In the genomic region with DNA sequence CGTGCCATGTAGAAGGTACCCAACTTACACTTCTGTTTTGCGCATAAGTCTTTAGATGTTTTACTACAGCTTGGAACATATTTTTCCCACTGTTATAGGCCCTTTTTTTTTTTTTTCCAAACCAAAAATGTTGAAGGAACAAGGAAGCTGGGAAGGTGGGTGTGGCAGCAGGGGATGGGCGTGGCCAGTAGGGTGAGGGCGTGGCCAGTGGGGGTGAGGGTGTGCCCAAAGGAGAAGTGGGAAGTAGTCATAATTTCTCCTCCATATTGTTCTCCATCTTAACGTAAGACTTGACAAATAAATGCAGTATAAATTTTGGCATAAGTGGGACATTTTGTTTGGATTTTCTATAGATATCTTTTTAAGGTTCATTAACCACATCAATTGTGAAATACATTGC, we compare ENCODE assay signal across 20 cellular contexts. TPM values are rescaled to one million over a fixed set of nuclear protein-coding genes. Genes with fewer than 3 reads are reported as not detected.
A peak's percentile ranks its signal among the peaks of the same experiment; 100 is the strongest.
DNase-seq lines count a peak whose midpoint lies in the region; ATAC-seq, FAIRE-seq and TF ChIP-seq lines count a peak whose summit lies in the region.
"Had no signal": no experiment of that assay in that cellular context is flagged by ENCODE, and none has a peak within 500 bp of the region (broad histone marks: within the 10 kb centered on the region; RNA-seq: fewer than 3 reads in every experiment).

No MANE protein-coding gene starts in this region.

- CTCF ChIA-PET in HepG2 (lab: Yijun Ruan, JAX; ENCODE audit: low intra/inter-chr PET ratio, low total read pairs): no interaction called here

- H3F3A ChIP-seq in GM23338 (replicated peaks; ENCODE audit: low read depth): no peaks in the 10 kb centered on the region

- H4K20me1 ChIP-seq in GM23338 (replicated peaks; ENCODE audit: insufficient read depth): no peaks in the 10 kb centered on the region
- no peaks in the 10 kb centered on the region for H4K20me1 ChIP-seq in OCI-LY3 (ENCODE audit: insufficient read depth, low read length)
- no peaks in the 10 kb centered on the region for H4K20me1 ChIP-seq in HepG2 (ENCODE audit: insufficient read depth, low read length)

- in situ Hi-C loops in Caki2 (cut with HindIII; ENCODE audit: low pct_unique_long_range_greater_than_20kb, low sequenced_read_pairs): no loop called here
- in situ Hi-C loops in HepG2 (cut with HindIII; ENCODE audit: extremely low pct_ligation_motif_present, low pct_unique_long_range_greater_than_20kb): no loop called here

- no TSS peak for BruUV-seq in HepG2 (replicated peaks; lab: Mats Ljungman, UMichigan)

- TF ChIP-seq CTCF in GM23338 (conservative IDR thresholded peaks at IDR 0.05; ENCODE audit: low read depth in 2 of 2) (no peak), OCI-LY3 (IDR thresholded peaks at IDR 0.05; ENCODE audit: low read depth, low read length) (no peak), fibroblast of mammary gland (conservative IDR thresholded peaks at IDR 0.05; ENCODE audit: control insufficient read depth, insufficient read depth, low read depth, low read length) (no peak), HepG2 (CRISPR knock-in tag; IDR thresholded peaks at IDR 0.05) (no peak)

- no peaks in the 10 kb centered on the region for H3K27me3 ChIP-seq in GM23338 (ENCODE audit: insufficient read depth)
- H3K27me3 ChIP-seq in OCI-LY3 (ENCODE audit: low read depth, low read length): no peaks in the 10 kb centered on the region
- no peaks in the 10 kb centered on the region for H3K27me3 ChIP-seq in HepG2 (ENCODE audit: control insufficient read depth in 1 of 2, insufficient read depth in 2 of 2, low read length in 2 of 2)
- H3K27me3 ChIP-seq: cardiac muscle cell, tibial artery had no signal

- intact Hi-C loops in HepG2 (cut with micrococcal nuclease; ENCODE audit: unreplicated experiment): loop anchor here (5.0 kb wide), 1 partner anchor 118 kb away; no protein-coding TSS in a partner anchor

- H3K9ac ChIP-seq in OCI-LY3 (ENCODE audit: low read length) (peak overlapping the region; percentile 77), HepG2 (ENCODE audit: insufficient read depth, low read depth, low read length) (no peak overlapping the region)
- H3K9ac ChIP-seq: KMS-11 had no signal

- H3K4me1 ChIP-seq in GM23338 (ENCODE audit: insufficient read depth): no peaks in the 10 kb centered on the region
- H3K4me1 ChIP-seq in OCI-LY3 (ENCODE audit: low read length): peaks cover 70% of the 10 kb centered on the region
- H3K4me1 ChIP-seq in HepG2 (ENCODE audit: insufficient read depth, low read length): no peaks in the 10 kb centered on the region
- H3K4me1 ChIP-seq: tibial artery had no signal

- H3K27ac Mint-ChIP-seq in GM23338: no peak overlapping the region
- H3K27ac Mint-ChIP-seq: activated naive CD8-positive, alpha-beta T cell treated with anti-CD3 and anti-CD28 coated beads, Interleukin-2, amount 10 ng/mL, durations not matched to agents 7 days and 5 days; CD4-positive, CD25-positive, alpha-beta regulatory T cell had no signal

- peaks cover 11% of the 10 kb centered on the region for H3K27me3 Mint-ChIP-seq in GM23338 (ENCODE audit: insufficient read depth, low read depth, poor library complexity)

- H2AFZ ChIP-seq in GM23338: no peak overlapping the region
- peak overlapping the region; percentile 8; the same call in 1 of the 2 replicates for H2AFZ ChIP-seq in OCI-LY3 (ENCODE audit: low read depth, low read length)
- H2AFZ ChIP-seq in HepG2 (ENCODE audit: low read length): no peak overlapping the region

- ATAC-seq in GM23338: peak; percentile 78
- no peak; the same call in 2 of the 3 replicates for ATAC-seq in HepG2
- ATAC-seq: Right ventricle myocardium inferior had no signal

- H3K4me2 ChIP-seq in GM23338 (no peak overlapping the region), OCI-LY3 (ENCODE audit: low read length) (peak overlapping the region; percentile 76), HepG2 (ENCODE audit: low read depth, low read length) (no peak overlapping the region)
- H3K4me2 ChIP-seq: KMS-11 had no signal

- POLR2A ChIA-PET in HepG2 (lab: Yijun Ruan, JAX): no interaction called here

- H3K4me1 Mint-ChIP-seq in GM23338: peaks cover 3% of the 10 kb centered on the region; the same call in 2 of the 3 replicates
- H3K4me1 Mint-ChIP-seq: CD4-positive, CD25-positive, alpha-beta regulatory T cell had no signal

- H3K9me2 ChIP-seq in GM23338 (ENCODE audit: insufficient read depth): no peaks in the 10 kb centered on the region

- H3K36me3 ChIP-seq in GM23338 (ENCODE audit: insufficient read depth) (peaks cover 40% of the 10 kb centered on the region), OCI-LY3 (replicated peaks; ENCODE audit: low read depth, low read length) (peaks cover 13% of the 10 kb centered on the region), HepG2 (replicated peaks in 1 of 2; ENCODE audit: control insufficient read depth in 1 of 2, insufficient read depth in 2 of 2, low read length in 2 of 2) (peaks cover 16 to 75% of the 10 kb centered on the region in 2 experiments)

- H3K27ac ChIP-seq in GM23338 (ENCODE audit: low read depth) (no peak overlapping the region), OCI-LY3 (ENCODE audit: low read length) (peak overlapping the region; percentile 93), HepG2 (ENCODE audit: extremely low read length, insufficient read depth, low read length) (no peak overlapping the region)
- H3K27ac ChIP-seq: cardiac muscle cell, KMS-11, tibial artery had no signal

- no peak for TF ChIP-seq POLR2A in HepG2 (IDR thresholded peaks at IDR 0.05; ENCODE audit: insufficient read depth in 1 of 2, low read depth in 2 of 2, low read length in 2 of 2)

- no peak for FAIRE-seq in HepG2 (lab: Jason Lieb, UNC)

- 96% methylated on average over 5 of the region's 5 CpGs for WGBS in HepG2 (ENCODE audit: low lambda C conversion rate)

- H3K36me3 Mint-ChIP-seq in GM23338 (ENCODE audit: low read depth): peaks cover 75% of the 10 kb centered on the region
- H3K36me3 Mint-ChIP-seq: activated naive CD8-positive, alpha-beta T cell treated with anti-CD3 and anti-CD28 coated beads, Interleukin-2, amount 10 ng/mL, durations not matched to agents 7 days and 5 days; CD4-positive, CD25-positive, alpha-beta regulatory T cell had no signal

- no peaks in the 10 kb centered on the region for H3K9me3 ChIP-seq in OCI-LY3 (ENCODE audit: insufficient read depth, low read length)
- H3K9me3 ChIP-seq in HepG2 (ENCODE audit: low read length): no peaks in the 10 kb centered on the region
- H3K9me3 ChIP-seq: tibial artery had no signal

- H3K4me3 ChIP-seq in GM23338 (no peak overlapping the region), OCI-LY3 (ENCODE audit: low read length) (peak overlapping the region; percentile 53), fibroblast of mammary gland (ENCODE audit: control insufficient read depth, low read depth, low read length) (no peak overlapping the region), HepG2 (replicated peaks in 1 of 3; ENCODE audit: insufficient read depth in 1 of 3, low read depth in 2 of 3, low read length in 3 of 3) (no peak overlapping the region)
- H3K4me3 ChIP-seq: cardiac muscle cell, tibial artery had no signal

- H3K9me3 Mint-ChIP-seq in GM23338: no peaks in the 10 kb centered on the region
- H3K9me3 Mint-ChIP-seq: activated naive CD8-positive, alpha-beta T cell treated with anti-CD3 and anti-CD28 coated beads, Interleukin-2, amount 10 ng/mL, durations not matched to agents 7 days and 5 days; CD4-positive, CD25-positive, alpha-beta regulatory T cell had no signal

- TF ChIP-seq RAD21 in HepG2 (CRISPR knock-in tag; IDR thresholded peaks at IDR 0.05): no peak

- DNase-seq in Caki2 (ENCODE audit: low read depth) (peak; percentile 12), GM23338 (ENCODE audit: low spot score) (peak; percentile 49), fibroblast of mammary gland (ENCODE audit: low read depth) (peak; percentile 14), RPMI8226 (no peak), HepG2 (ENCODE audit: low spot score) (no peak), amygdala (lab: John Stamatoyannopoulos, UW) (no peak)
- DNase-seq: activated naive CD8-positive, alpha-beta T cell treated with anti-CD3 and anti-CD28 coated beads, Interleukin-2, amount 10 ng/mL, durations not matched to agents 7 days and 5 days; activated T-cell treated with anti-CD3 and anti-CD28 coated beads, Interleukin-2, amount 50 U/mL, for 1 hour; CD4-positive, CD25-positive, alpha-beta regulatory T cell; GDM1; NCI-H187 treated with DMSO at 0.1 percent for 48 hours; NCI-H526; stimulated activated CD4-positive, alpha-beta T cell treated with anti-CD3 and anti-CD28 coated beads, Interleukin-4, amount 100 ng/mL, for 24 hours; tibial artery had no signal

- TF ChIP-seq EP300 in HepG2 (IDR thresholded peaks at IDR 0.05; ENCODE audit: low read depth in 2 of 2, low read length in 2 of 2) (no peak), HepG2 (CRISPR knock-in tag; IDR thresholded peaks at IDR 0.05; ENCODE audit: borderline replicate concordance) (no peak)

- H3K79me2 ChIP-seq in GM23338 (replicated peaks; ENCODE audit: insufficient read depth) (no peaks in the 10 kb centered on the region), OCI-LY3 (ENCODE audit: low read length) (peaks cover 3% of the 10 kb centered on the region; the same call in 1 of the 2 replicates), HepG2 (ENCODE audit: insufficient read depth, low read length) (no peaks in the 10 kb centered on the region)

- no peak overlapping the region for H3K4me3 Mint-ChIP-seq in GM23338
- H3K4me3 Mint-ChIP-seq: activated naive CD8-positive, alpha-beta T cell treated with anti-CD3 and anti-CD28 coated beads, Interleukin-2, amount 10 ng/mL, durations not matched to agents 7 days and 5 days; CD4-positive, CD25-positive, alpha-beta regulatory T cell had no signal

RNA-seq across cellular contexts. Expression of a gene that starts 30.4 kb away (rescaled TPM):
- not detected in 2 replicates for total RNA-seq in Caki2 (2014; rRNA removed; shearing (Covaris generic); ENCODE audit: low replicate concordance)
- total RNA-seq in GM23338 (2014; rRNA removed; shearing (Covaris generic)): not detected in 2 replicates
- polyA plus RNA-seq in GM23338 (2016; fragmentation: Nextera tagmentation; extraction: Ambion mirVana) (not detected in 2 replicates), HepG2 (2011; rRNA removed) (0.07 TPM in 1 of 2 replicates, not detected in the other)
- not detected in 2 replicates for total RNA-seq in HepG2 (2016; rRNA removed; fragmentation: Illumina TruSeq; extraction: Trizol)
- not detected in 2 replicates for total RNA-seq in HepG2 (2016; cell fraction: cytosol; rRNA removed; fragmentation: Illumina TruSeq; extraction: Trizol; ENCODE audit: low read depth)
- not detected in 2 replicates for total RNA-seq in HepG2 (2016; cell fraction: insoluble cytoplasmic fraction; rRNA removed; fragmentation: Illumina TruSeq; extraction: Trizol)
- not detected in 2 replicates for total RNA-seq in HepG2 (2016; cell fraction: membrane; rRNA removed; fragmentation: Illumina TruSeq; extraction: Trizol)
- total RNA-seq in HepG2 (2016; cell fraction: nucleus; rRNA removed; fragmentation: Illumina TruSeq; extraction: Trizol): not detected in 2 replicates
- polyA plus RNA-seq in HepG2 (2011; cell fraction: cytosol; rRNA removed): 0.03 TPM in 1 of 2 replicates, not detected in the other
- not detected in 2 replicates for polyA plus RNA-seq in HepG2 (2011; cell fraction: nucleus; rRNA removed)
- polyA plus RNA-seq in HepG2 (2012): 0.90 and 1.0 TPM in 2 replicates
- polyA plus RNA-seq in HepG2 (2016; cell fraction: cytosol; fragmentation: Illumina TruSeq; extraction: Trizol; ENCODE audit: low read depth): not detected in 2 replicates
- polyA plus RNA-seq in HepG2 (2016; cell fraction: insoluble cytoplasmic fraction; fragmentation: Illumina TruSeq; extraction: Trizol; ENCODE audit: low read depth): not detected in 2 replicates
- not detected in 2 replicates for polyA plus RNA-seq in HepG2 (2016; cell fraction: membrane; fragmentation: Illumina TruSeq; extraction: Trizol; ENCODE audit: low read depth)
- polyA plus RNA-seq in HepG2 (2016; cell fraction: nucleus; fragmentation: Illumina TruSeq; extraction: Trizol; ENCODE audit: insufficient read depth, low read depth): not detected in 2 replicates
- not detected in 2 replicates for polyA minus RNA-seq in HepG2 (2011; rRNA and poly(A)+ RNA removed; ENCODE audit: low replicate concordance)
- not detected in 2 replicates for polyA minus RNA-seq in HepG2 (2011; cell fraction: cytosol; rRNA and poly(A)+ RNA removed)
- polyA minus RNA-seq in HepG2 (2011; cell fraction: nucleus; rRNA and poly(A)+ RNA removed): 0.13 TPM in 1 of 2 replicates, not detected in the other
- total RNA-seq: activated naive CD8-positive, alpha-beta T cell treated with anti-CD3 and anti-CD28 coated beads, Interleukin-2, amount 10 ng/mL, durations not matched to agents 7 days and 5 days; cardiac muscle cell; CD4-positive, CD25-positive, alpha-beta regulatory T cell; osteoblast; Right ventricle myocardium inferior; T-helper 2 cell treated with Interferon-gamma antibody and Interleukin-4, amounts not matched to agents 100 ng/mL and 5 ng/mL, for 36 hours had no signal
- polyA plus RNA-seq: cardiac muscle cell; CD4-positive, CD25-positive, alpha-beta regulatory T cell had no signal

RNA-seq across cellular contexts. Expression of a gene that starts 32.5 kb away (rescaled TPM):
- not detected in 2 replicates for total RNA-seq in Caki2 (2014; rRNA removed; shearing (Covaris generic); ENCODE audit: low replicate concordance)
- not detected in 2 replicates for total RNA-seq in GM23338 (2014; rRNA removed; shearing (Covaris generic))
- polyA plus RNA-seq in GM23338 (2016; fragmentation: Nextera tagmentation; extraction: Ambion mirVana) (not detected in 2 replicates), HepG2 (2011; rRNA removed) (not detected in 2 replicates)
- not detected in 2 replicates for total RNA-seq in HepG2 (2016; rRNA removed; fragmentation: Illumina TruSeq; extraction: Trizol)
- total RNA-seq in HepG2 (2016; cell fraction: cytosol; rRNA removed; fragmentation: Illumina TruSeq; extraction: Trizol; ENCODE audit: low read depth): not detected in 2 replicates
- not detected in 2 replicates for total RNA-seq in HepG2 (2016; cell fraction: insoluble cytoplasmic fraction; rRNA removed; fragmentation: Illumina TruSeq; extraction: Trizol)
- total RNA-seq in HepG2 (2016; cell fraction: membrane; rRNA removed; fragmentation: Illumina TruSeq; extraction: Trizol): not detected in 2 replicates
- not detected in 2 replicates for total RNA-seq in HepG2 (2016; cell fraction: nucleus; rRNA removed; fragmentation: Illumina TruSeq; extraction: Trizol)
- not detected in 2 replicates for polyA plus RNA-seq in HepG2 (2011; cell fraction: cytosol; rRNA removed)
- not detected in 2 replicates for polyA plus RNA-seq in HepG2 (2011; cell fraction: nucleus; rRNA removed)
- not detected in 2 replicates for polyA plus RNA-seq in HepG2 (2012)
- polyA plus RNA-seq in HepG2 (2016; cell fraction: cytosol; fragmentation: Illumina TruSeq; extraction: Trizol; ENCODE audit: low read depth): not detected in 2 replicates
- polyA plus RNA-seq in HepG2 (2016; cell fraction: insoluble cytoplasmic fraction; fragmentation: Illumina TruSeq; extraction: Trizol; ENCODE audit: low read depth): not detected in 2 replicates
- polyA plus RNA-seq in HepG2 (2016; cell fraction: membrane; fragmentation: Illumina TruSeq; extraction: Trizol; ENCODE audit: low read depth): not detected in 2 replicates
- polyA plus RNA-seq in HepG2 (2016; cell fraction: nucleus; fragmentation: Illumina TruSeq; extraction: Trizol; ENCODE audit: insufficient read depth, low read depth): not detected in 2 replicates
- not detected in 2 replicates for polyA minus RNA-seq in HepG2 (2011; rRNA and poly(A)+ RNA removed; ENCODE audit: low replicate concordance)
- polyA minus RNA-seq in HepG2 (2011; cell fraction: cytosol; rRNA and poly(A)+ RNA removed): not detected in 2 replicates
- polyA minus RNA-seq in HepG2 (2011; cell fraction: nucleus; rRNA and poly(A)+ RNA removed): not detected in 2 replicates
- total RNA-seq: activated naive CD8-positive, alpha-beta T cell treated with anti-CD3 and anti-CD28 coated beads, Interleukin-2, amount 10 ng/mL, durations not matched to agents 7 days and 5 days; cardiac muscle cell; CD4-positive, CD25-positive, alpha-beta regulatory T cell; osteoblast; Right ventricle myocardium inferior; T-helper 2 cell treated with Interferon-gamma antibody and Interleukin-4, amounts not matched to agents 100 ng/mL and 5 ng/mL, for 36 hours had no signal
- polyA plus RNA-seq: cardiac muscle cell; CD4-positive, CD25-positive, alpha-beta regulatory T cell had no signal

Comparison
In these comparisons a context has a peak if more than half of its experiments do, and no peak if none do; other contexts are left out.
1. DNase-seq: peak in Caki2 (single experiment), GM23338 (single experiment) and fibroblast of mammary gland (single experiment); none in RPMI8226 (single experiment), HepG2 (single experiment) and amygdala (0 of 56).